Comparison of ENCODE assay signal across 2 cellular contexts in the genomic region with DNA sequence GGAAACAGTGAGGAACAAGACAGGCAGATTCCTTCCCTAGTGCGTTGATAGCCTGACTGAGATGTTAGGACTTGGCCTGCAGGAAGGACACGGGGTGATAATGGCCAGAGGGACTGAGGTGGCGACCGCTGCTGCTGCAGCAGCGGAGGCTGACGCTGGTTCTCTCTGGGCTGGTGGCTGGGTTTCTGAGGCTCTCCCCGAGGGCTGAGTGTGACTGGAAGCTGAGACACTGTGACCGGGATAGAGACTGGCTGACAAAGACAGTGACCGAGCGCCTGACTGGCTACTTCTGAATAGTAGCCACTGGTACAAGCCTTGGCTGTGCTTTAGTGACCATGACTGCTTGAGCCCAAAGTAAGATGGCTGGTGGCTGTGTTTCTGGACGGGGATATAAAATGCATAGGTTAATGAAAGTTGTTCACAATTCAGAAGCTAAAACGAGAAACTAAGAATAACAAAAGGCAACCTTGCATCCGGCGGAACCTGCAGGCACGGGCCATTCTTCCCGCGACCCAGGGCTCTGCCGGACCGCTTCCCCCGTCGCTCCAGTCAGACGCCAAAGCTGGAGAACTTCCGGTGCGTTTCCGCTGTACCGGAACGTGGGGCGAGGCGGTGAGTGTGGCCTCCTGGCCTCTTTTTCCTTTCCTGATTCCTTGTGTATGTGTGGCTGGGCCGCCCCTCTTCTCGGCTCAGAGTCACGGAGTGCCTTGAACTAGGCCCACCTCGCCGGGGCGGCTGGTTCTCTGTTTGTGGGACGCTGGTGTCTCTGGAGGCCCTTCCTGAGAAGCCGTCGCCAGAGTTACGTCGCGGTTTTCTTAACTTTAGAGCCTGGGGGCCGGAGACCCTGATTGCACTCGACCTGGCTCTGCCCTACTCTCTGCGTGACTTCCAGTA.
TF ChIP-seq lines count a peak whose summit lies in the region.

A gene with protein sequence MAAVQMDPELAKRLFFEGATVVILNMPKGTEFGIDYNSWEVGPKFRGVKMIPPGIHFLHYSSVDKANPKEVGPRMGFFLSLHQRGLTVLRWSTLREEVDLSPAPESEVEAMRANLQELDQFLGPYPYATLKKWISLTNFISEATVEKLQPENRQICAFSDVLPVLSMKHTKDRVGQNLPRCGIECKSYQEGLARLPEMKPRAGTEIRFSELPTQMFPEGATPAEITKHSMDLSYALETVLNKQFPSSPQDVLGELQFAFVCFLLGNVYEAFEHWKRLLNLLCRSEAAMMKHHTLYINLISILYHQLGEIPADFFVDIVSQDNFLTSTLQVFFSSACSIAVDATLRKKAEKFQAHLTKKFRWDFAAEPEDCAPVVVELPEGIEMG (plus strand): TSS at position 587 of the 894 bp plus-strand sequence. CDS start 3,391 bp downstream, outside the sequence.

TF ChIP-seq in IMR-90, 13 proteins besides CTCF, POLR2A, EP300 and RAD21 (continued from another document):
- TF ChIP-seq, protein P1, sequence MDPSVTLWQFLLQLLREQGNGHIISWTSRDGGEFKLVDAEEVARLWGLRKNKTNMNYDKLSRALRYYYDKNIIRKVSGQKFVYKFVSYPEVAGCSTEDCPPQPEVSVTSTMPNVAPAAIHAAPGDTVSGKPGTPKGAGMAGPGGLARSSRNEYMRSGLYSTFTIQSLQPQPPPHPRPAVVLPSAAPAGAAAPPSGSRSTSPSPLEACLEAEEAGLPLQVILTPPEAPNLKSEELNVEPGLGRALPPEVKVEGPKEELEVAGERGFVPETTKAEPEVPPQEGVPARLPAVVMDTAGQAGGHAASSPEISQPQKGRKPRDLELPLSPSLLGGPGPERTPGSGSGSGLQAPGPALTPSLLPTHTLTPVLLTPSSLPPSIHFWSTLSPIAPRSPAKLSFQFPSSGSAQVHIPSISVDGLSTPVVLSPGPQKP (IDR thresholded peaks at IDR 0.05; ENCODE audit: borderline replicate concordance, low read depth, low read length): no peak
- TF ChIP-seq, protein P2, sequence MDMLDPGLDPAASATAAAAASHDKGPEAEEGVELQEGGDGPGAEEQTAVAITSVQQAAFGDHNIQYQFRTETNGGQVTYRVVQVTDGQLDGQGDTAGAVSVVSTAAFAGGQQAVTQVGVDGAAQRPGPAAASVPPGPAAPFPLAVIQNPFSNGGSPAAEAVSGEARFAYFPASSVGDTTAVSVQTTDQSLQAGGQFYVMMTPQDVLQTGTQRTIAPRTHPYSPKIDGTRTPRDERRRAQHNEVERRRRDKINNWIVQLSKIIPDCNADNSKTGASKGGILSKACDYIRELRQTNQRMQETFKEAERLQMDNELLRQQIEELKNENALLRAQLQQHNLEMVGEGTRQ (IDR thresholded peaks at IDR 0.05; ENCODE audit: low read depth, low read length): no peak
- peak; percentile 46; the same call in 1 of the 2 replicates for TF ChIP-seq BHLHE40 (IDR thresholded peaks at IDR 0.05; ENCODE audit: low read depth, low read length)
- TF ChIP-seq MXI1 (IDR thresholded peaks at IDR 0.05; ENCODE audit: borderline replicate concordance, low read depth, low read length): peak; percentile 47; the same call in 1 of the 2 replicates
- TF ChIP-seq RCOR1 (IDR thresholded peaks at IDR 0.05; ENCODE audit: insufficient replicate concordance, low read length): no peak
- TF ChIP-seq MAFK (IDR thresholded peaks at IDR 0.05; ENCODE audit: low read depth, low read length): no peak
- TF ChIP-seq RFX5 (IDR thresholded peaks at IDR 0.05; ENCODE audit: low read depth, low read length): no peak

TF ChIP-seq in PFSK-1, 5 proteins besides CTCF, POLR2A, EP300 and RAD21 (continued from another document):
- TF ChIP-seq, protein P3, sequence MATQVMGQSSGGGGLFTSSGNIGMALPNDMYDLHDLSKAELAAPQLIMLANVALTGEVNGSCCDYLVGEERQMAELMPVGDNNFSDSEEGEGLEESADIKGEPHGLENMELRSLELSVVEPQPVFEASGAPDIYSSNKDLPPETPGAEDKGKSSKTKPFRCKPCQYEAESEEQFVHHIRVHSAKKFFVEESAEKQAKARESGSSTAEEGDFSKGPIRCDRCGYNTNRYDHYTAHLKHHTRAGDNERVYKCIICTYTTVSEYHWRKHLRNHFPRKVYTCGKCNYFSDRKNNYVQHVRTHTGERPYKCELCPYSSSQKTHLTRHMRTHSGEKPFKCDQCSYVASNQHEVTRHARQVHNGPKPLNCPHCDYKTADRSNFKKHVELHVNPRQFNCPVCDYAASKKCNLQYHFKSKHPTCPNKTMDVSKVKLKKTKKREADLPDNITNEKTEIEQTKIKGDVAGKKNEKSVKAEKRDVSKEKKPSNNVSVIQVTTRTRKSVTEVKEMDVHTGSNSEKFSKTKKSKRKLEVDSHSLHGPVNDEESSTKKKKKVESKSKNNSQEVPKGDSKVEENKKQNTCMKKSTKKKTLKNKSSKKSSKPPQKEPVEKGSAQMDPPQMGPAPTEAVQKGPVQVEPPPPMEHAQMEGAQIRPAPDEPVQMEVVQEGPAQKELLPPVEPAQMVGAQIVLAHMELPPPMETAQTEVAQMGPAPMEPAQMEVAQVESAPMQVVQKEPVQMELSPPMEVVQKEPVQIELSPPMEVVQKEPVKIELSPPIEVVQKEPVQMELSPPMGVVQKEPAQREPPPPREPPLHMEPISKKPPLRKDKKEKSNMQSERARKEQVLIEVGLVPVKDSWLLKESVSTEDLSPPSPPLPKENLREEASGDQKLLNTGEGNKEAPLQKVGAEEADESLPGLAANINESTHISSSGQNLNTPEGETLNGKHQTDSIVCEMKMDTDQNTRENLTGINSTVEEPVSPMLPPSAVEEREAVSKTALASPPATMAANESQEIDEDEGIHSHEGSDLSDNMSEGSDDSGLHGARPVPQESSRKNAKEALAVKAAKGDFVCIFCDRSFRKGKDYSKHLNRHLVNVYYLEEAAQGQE (IDR thresholded peaks at IDR 0.05; ENCODE audit: insufficient read depth in 1 of 2, low read depth in 2 of 2, low read length in 2 of 2): 0 out of 4 replicates have a peak, but pooled peaks of 1 of the 2 experiments have one; percentile 63
- TF ChIP-seq POLR2AphosphoS5 (IDR thresholded peaks at IDR 0.05; ENCODE audit: low read depth, low read length) (peak; percentile 89), SIN3A (IDR thresholded peaks at IDR 0.05; ENCODE audit: borderline replicate concordance, insufficient read depth, low read length) (peak; percentile 71; the same call in 1 of the 2 replicates)
